Comparison of ENCODE assay signal across 8 cellular contexts in the genomic region with DNA sequence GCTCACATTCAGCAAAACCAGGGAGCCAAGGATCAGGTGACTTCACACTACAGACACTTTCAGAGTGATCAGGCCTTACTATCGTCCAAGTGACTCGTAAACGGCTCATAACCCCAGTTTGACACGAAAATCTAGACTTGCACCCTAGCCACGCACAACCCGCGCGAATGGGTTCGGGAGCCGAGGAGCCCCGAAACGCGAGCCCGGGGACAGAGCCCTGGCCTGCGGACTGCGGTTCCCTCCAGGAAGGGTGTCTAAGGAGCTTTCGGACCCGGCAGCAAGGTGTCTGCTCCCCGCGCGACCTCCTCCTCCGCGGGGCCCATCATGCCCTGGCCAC. TPM values are rescaled to one million over a fixed set of nuclear protein-coding genes. Genes with fewer than 3 reads are reported as not detected.
DNase-seq lines count a peak whose midpoint lies in the region; ATAC-seq, FAIRE-seq and TF ChIP-seq lines count a peak whose summit lies in the region.

No MANE protein-coding gene starts in this region.

- peaks cover 0 to 10% of the 10 kb centered on the region in 2 donors for H3K36me3 Mint-ChIP-seq in CD4-positive, alpha-beta memory T cell
- peaks cover 11% of the 10 kb centered on the region for H3K36me3 Mint-ChIP-seq in activated T-helper 1 cell treated with anti-CD3 and anti-CD28 coated beads, Interleukin-12 subunit alpha, Interleukin-12 subunit beta, Interleukin-2, Interleukin-4 antibody, amounts not matched to agents 30 ng/mL and 10 ng/mL and 1 ng/mL, durations not matched to agents 14 hours and 24 hours and 36 hours (ENCODE audit: low read depth)

- peak overlapping the region; percentile 43 for H2AFZ ChIP-seq in neural cell (ENCODE audit: low read depth, low read length)

- no peaks in the 10 kb centered on the region for H3F3A ChIP-seq in neural cell (ENCODE audit: insufficient read depth, low read length, poor library complexity, severe bottlenecking)

- peak overlapping the region; percentile 67 to 68 for H3K4me3 ChIP-seq in CD4-positive, alpha-beta memory T cell (ENCODE audit: low read length in 2 of 2)
- peak overlapping the region; percentile 89 for H3K4me3 ChIP-seq in neural cell (ENCODE audit: low read length)
- H3K4me3 ChIP-seq in thymus (ENCODE audit: low read length), result peak overlapping the region; percentile 97

- peaks cover 45 to 79% (median 64%) of the 10 kb centered on the region in 4 donors for H3K4me1 Mint-ChIP-seq in CD4-positive, alpha-beta memory T cell
- peaks cover 55% of the 10 kb centered on the region for H3K4me1 Mint-ChIP-seq in activated T-helper 1 cell treated with anti-CD3 and anti-CD28 coated beads, Interleukin-12 subunit alpha, Interleukin-12 subunit beta, Interleukin-2, Interleukin-4 antibody, amounts not matched to agents 30 ng/mL and 10 ng/mL and 1 ng/mL, durations not matched to agents 14 hours and 24 hours and 36 hours (ENCODE audit: low read depth)

- H3K27ac Mint-ChIP-seq in CD4-positive, alpha-beta memory T cell, result peak overlapping the region; percentile 90 to 98 (median 96)
- peak overlapping the region; percentile 91 for H3K27ac Mint-ChIP-seq in activated T-helper 1 cell treated with anti-CD3 and anti-CD28 coated beads, Interleukin-12 subunit alpha, Interleukin-12 subunit beta, Interleukin-2, Interleukin-4 antibody, amounts not matched to agents 30 ng/mL and 10 ng/mL and 1 ng/mL, durations not matched to agents 14 hours and 24 hours and 36 hours

- peak overlapping the region; percentile 93 to 100 (median 96) for H3K4me3 Mint-ChIP-seq in CD4-positive, alpha-beta memory T cell
- H3K4me3 Mint-ChIP-seq in activated T-helper 1 cell treated with anti-CD3 and anti-CD28 coated beads, Interleukin-12 subunit alpha, Interleukin-12 subunit beta, Interleukin-2, Interleukin-4 antibody, amounts not matched to agents 30 ng/mL and 10 ng/mL and 1 ng/mL, durations not matched to agents 14 hours and 24 hours and 36 hours, result peak overlapping the region; percentile 95

- FAIRE-seq in GM19239 (lab: Jason Lieb, UNC), result peak; percentile 70

- H3K79me2 ChIP-seq in neural cell (replicated peaks; ENCODE audit: insufficient read depth, low read length), result peaks cover 43% of the 10 kb centered on the region

- peak overlapping the region; percentile 89 for H3K27ac ChIP-seq in CD4-positive, alpha-beta memory T cell (ENCODE audit: low read depth, low read length)
- H3K27ac ChIP-seq in neural cell (ENCODE audit: low read length), result peak overlapping the region; percentile 85
- peak overlapping the region; percentile 98 for H3K27ac ChIP-seq in thymus (ENCODE audit: low read depth)

- peak overlapping the region; percentile 50 for H3K4me2 ChIP-seq in neural cell (ENCODE audit: low read length)

- TF ChIP-seq CTCF in neural cell (IDR thresholded peaks at IDR 0.05; ENCODE audit: poor library complexity, severe bottlenecking), result no peak

- H4K20me1 ChIP-seq in neural cell (ENCODE audit: insufficient read depth), result no peaks in the 10 kb centered on the region

- H3K9ac ChIP-seq in neural cell (ENCODE audit: low read length), result peak overlapping the region; percentile 86

- TF ChIP-seq RAD21 in neural cell (conservative IDR thresholded peaks at IDR 0.05), result peak; percentile 36

- no peaks in the 10 kb centered on the region for H3K27me3 Mint-ChIP-seq in CD4-positive, alpha-beta memory T cell
- H3K27me3 Mint-ChIP-seq in activated T-helper 1 cell treated with anti-CD3 and anti-CD28 coated beads, Interleukin-12 subunit alpha, Interleukin-12 subunit beta, Interleukin-2, Interleukin-4 antibody, amounts not matched to agents 30 ng/mL and 10 ng/mL and 1 ng/mL, durations not matched to agents 14 hours and 24 hours and 36 hours (ENCODE audit: insufficient read depth), result peaks cover 12% of the 10 kb centered on the region

- peak in 4 of 5 donors; percentile 45 to 75 (median 53) for DNase-seq in CD4-positive, alpha-beta memory T cell
- DNase-seq in GM19239 (ENCODE audit: insufficient read length, low spot score) (no peak), NCI-H69 (lab: John Stamatoyannopoulos, UW) (peak; percentile 64), fibroblast of peridontal ligament (ENCODE audit: extremely low read depth) (peak; percentile 64)
- peak; percentile 35 for DNase-seq in activated T-helper 1 cell treated with anti-CD3 and anti-CD28 coated beads, Interleukin-12 subunit alpha, Interleukin-12 subunit beta, Interleukin-2, Interleukin-4 antibody, amounts not matched to agents 30 ng/mL and 10 ng/mL and 1 ng/mL, durations not matched to agents 14 hours and 24 hours and 36 hours (ENCODE audit: low spot score)

- H3K27me3 ChIP-seq in CD4-positive, alpha-beta memory T cell (ENCODE audit: insufficient read depth, low read length), result no peaks in the 10 kb centered on the region
- no peaks in the 10 kb centered on the region for H3K27me3 ChIP-seq in neural cell (ENCODE audit: insufficient read depth, low read depth, low read length)
- no peaks in the 10 kb centered on the region for H3K27me3 ChIP-seq in thymus (ENCODE audit: control insufficient read depth, insufficient read depth)

- no peaks in the 10 kb centered on the region for H3K9me3 ChIP-seq in CD4-positive, alpha-beta memory T cell (ENCODE audit: control insufficient read depth in 1 of 2, low read length in 2 of 2)
- no peaks in the 10 kb centered on the region for H3K9me3 ChIP-seq in neural cell (ENCODE audit: low read length)
- H3K9me3 ChIP-seq in thymus (ENCODE audit: control insufficient read depth), result peaks cover 1% of the 10 kb centered on the region

- peak; percentile 33 for ATAC-seq in HG03432 (IDR thresholded peaks at IDR 0.05; ENCODE audit: unreplicated experiment)

- H3K9me2 ChIP-seq in neural cell (ENCODE audit: insufficient read depth, low read length), result no peaks in the 10 kb centered on the region

- POLR2A ChIA-PET in CD4-positive, alpha-beta memory T cell (lab: Charles Lee; ENCODE audit: partially characterized antibody), result interaction anchor here (0.7 to 2.9 kb wide), 8 partner anchors 10 to 375 kb away, joined by 3 to 32 read pairs (median 4); a partner anchor contains a TSS

- intact Hi-C loops in CD4-positive, alpha-beta memory T cell (cut with micrococcal nuclease), result loop anchor here (2.0 to 10.0 kb wide), 5 partner anchors 59 to 1412 kb away; a partner anchor contains a TSS
- intact Hi-C loops in activated T-helper 1 cell treated with anti-CD3 and anti-CD28 coated beads, Interleukin-12 subunit alpha, Interleukin-12 subunit beta, Interleukin-2, Interleukin-4 antibody, amounts not matched to agents 30 ng/mL and 10 ng/mL and 1 ng/mL, durations not matched to agents 14 hours and 24 hours and 36 hours (cut with micrococcal nuclease), result loop anchor here (2.0 to 10.0 kb wide), 6 partner anchors 18 to 1142 kb away; a partner anchor contains a TSS

- CTCF ChIA-PET in CD4-positive, alpha-beta memory T cell (lab: Charles Lee; ENCODE audit: partially characterized antibody), result interaction anchor here (0.7 to 4.3 kb wide), 20 partner anchors 9 to 394 kb away, joined by 3 to 20 read pairs (median 4); no protein-coding TSS in a partner anchor

- peaks cover 58% of the 10 kb centered on the region for H3K4me1 ChIP-seq in CD4-positive, alpha-beta memory T cell (ENCODE audit: insufficient read depth, low read length)
- H3K4me1 ChIP-seq in thymus (ENCODE audit: control insufficient read depth, insufficient read depth, low read length), result peaks cover 39% of the 10 kb centered on the region

- no peaks in the 10 kb centered on the region for H3K36me3 ChIP-seq in CD4-positive, alpha-beta memory T cell (ENCODE audit: insufficient read depth, low read length)
- H3K36me3 ChIP-seq in neural cell (ENCODE audit: insufficient read depth, low read length) (no peaks in the 10 kb centered on the region), thymus (ENCODE audit: control insufficient read depth, insufficient read depth) (no peaks in the 10 kb centered on the region)

- no peaks in the 10 kb centered on the region for H3K9me3 Mint-ChIP-seq in CD4-positive, alpha-beta memory T cell
- H3K9me3 Mint-ChIP-seq in activated T-helper 1 cell treated with anti-CD3 and anti-CD28 coated beads, Interleukin-12 subunit alpha, Interleukin-12 subunit beta, Interleukin-2, Interleukin-4 antibody, amounts not matched to agents 30 ng/mL and 10 ng/mL and 1 ng/mL, durations not matched to agents 14 hours and 24 hours and 36 hours, result no peaks in the 10 kb centered on the region

- under 1% methylated on average over 23 of the region's 23 CpGs for WGBS in thymus

- no peak for TF ChIP-seq EP300 in neural cell (conservative IDR thresholded peaks at IDR 0.05; ENCODE audit: poor library complexity, severe bottlenecking)

TF ChIP-seq in neural cell, 6 proteins besides CTCF, POLR2A, EP300 and RAD21 (continues in another document):
- TF ChIP-seq MXI1 (conservative IDR thresholded peaks at IDR 0.05; ENCODE audit: poor library complexity, severe bottlenecking) (no peak), SMC3 (conservative IDR thresholded peaks at IDR 0.05; ENCODE audit: poor library complexity) (peak; percentile 41)

RNA-seq across cellular contexts. Expression of a gene that starts 0.8 kb away (rescaled TPM):
- total RNA-seq in CD4-positive, alpha-beta memory T cell, result 10 to 100 TPM; 51.5 to 64.3 TPM
- polyA plus RNA-seq in CD4-positive, alpha-beta memory T cell, result 10 to 100 TPM; 13.2 to 21.7 TPM
- 62.1 and 72.5 TPM in 2 replicates for total RNA-seq in activated T-helper 1 cell treated with anti-CD3 and anti-CD28 coated beads, Interleukin-12 subunit alpha, Interleukin-12 subunit beta, Interleukin-2, Interleukin-4 antibody, amounts not matched to agents 30 ng/mL and 10 ng/mL and 1 ng/mL, durations not matched to agents 14 hours and 24 hours and 36 hours
- 66.8 and 67.4 TPM in 2 replicates for polyA plus RNA-seq in neural cell
- polyA minus RNA-seq in neural cell, result 211 and 217 TPM in 2 replicates
- polyA plus RNA-seq in thymus, result 59.4 TPM
